In genomic region chr18:24799720-24800119, GRCh38 we compare ENCODE assay signal across 15 cellular contexts.
DNase-seq lines count a peak whose midpoint lies in the region; ATAC-seq, FAIRE-seq and TF ChIP-seq lines count a peak whose summit lies in the region.
"Had no signal": no experiment of that assay in that cellular context is flagged by ENCODE, and none has a peak within 500 bp of the region (broad histone marks: within the 10 kb centered on the region; RNA-seq: fewer than 3 reads in every experiment).

No MANE protein-coding gene starts in this region.

- ATAC-seq in left colon, result peak; percentile 70
- ATAC-seq: Panc1 had no signal

- no peak overlapping the region for H3K18ac ChIP-seq in neuronal stem cell (ENCODE audit: low read length)

- intact Hi-C loops in left colon (cut with DNase I, micrococcal nuclease), result no loop called here

- H3K14ac ChIP-seq in neuronal stem cell (ENCODE audit: low read length), result no peak overlapping the region

- no peak overlapping the region for H3K9ac ChIP-seq in neuronal stem cell (ENCODE audit: low read depth, low read length, poor library complexity)

- no peak overlapping the region for H4K91ac ChIP-seq in neuronal stem cell (ENCODE audit: low read depth, low read length, poor library complexity)

- H3K23ac ChIP-seq in neuronal stem cell (ENCODE audit: low read depth, low read length, poor library complexity), result no peak overlapping the region

- H3K36me3 ChIP-seq in neuronal stem cell (replicated peaks in 1 of 2; ENCODE audit: control insufficient read depth in 2 of 2, insufficient read depth in 2 of 2, low read length in 2 of 2), result no peaks in the 10 kb centered on the region

- no peak overlapping the region for H4K8ac ChIP-seq in neuronal stem cell (ENCODE audit: low read depth, low read length)

- H3K27me3 ChIP-seq in neuronal stem cell (ENCODE audit: control insufficient read depth in 3 of 3, insufficient read depth in 3 of 3, low read depth in 1 of 3, low read length in 3 of 3), result no peaks in the 10 kb centered on the region

- H3K4ac ChIP-seq in neuronal stem cell (ENCODE audit: low read length), result no peak overlapping the region

- no peak overlapping the region for H3K27ac ChIP-seq in neuronal stem cell (replicated peaks; ENCODE audit: low read length)

- H3K4me3 ChIP-seq in neuronal stem cell (ENCODE audit: low read length in 2 of 2), result no peak overlapping the region

- no peak overlapping the region for H2BK12ac ChIP-seq in neuronal stem cell (ENCODE audit: low read length)

- no peak for FAIRE-seq in GM12891 (lab: Jason Lieb, UNC)

- H2BK120ac ChIP-seq in neuronal stem cell (ENCODE audit: low read depth, low read length), result no peak overlapping the region

- H2AFZ ChIP-seq in neuronal stem cell (ENCODE audit: low read length), result peak overlapping the region; percentile 27

- H3K9me3 ChIP-seq in neuronal stem cell (replicated peaks in 1 of 2; ENCODE audit: control insufficient read depth in 2 of 2, insufficient read depth in 1 of 2, low read depth in 1 of 2, low read length in 2 of 2), result peaks cover 0 to 7% of the 10 kb centered on the region in 2 donors

- WGBS in neuronal stem cell (ENCODE audit: extremely low coverage in 2 of 2, insufficient read length in 2 of 2, insufficient replicate concordance in 1 of 2), 2 donors, result no CpG with 5 or more reads among the region's 4 CpGs

- no peak for TF ChIP-seq POLR2A in GM12891 (IDR thresholded peaks at IDR 0.05; ENCODE audit: low read depth, low read length)

- peak; percentile 76 for DNase-seq in DMS53 (lab: John Stamatoyannopoulos, UW)
- DNase-seq in LoVo (ENCODE audit: low spot score), result peak; percentile 17
- no peak for DNase-seq in left colon
- DNase-seq in neuronal stem cell (ENCODE audit: low spot score), result no peak
- no peak for DNase-seq in GM12891 (ENCODE audit: insufficient read length, low spot score)
- DNase-seq in NCI-H774 (lab: John Stamatoyannopoulos, UW), result no peak
- DNase-seq in T1000 (lab: John Stamatoyannopoulos, UW), result no peak
- DNase-seq: AML-193, COR-L47, DMS79, H9, Kasumi-1, NCI-H1930, NCI-H446 had no signal

- no peak overlapping the region for H3K4me2 ChIP-seq in neuronal stem cell (ENCODE audit: insufficient read depth, low read length, poor library complexity, severe bottlenecking)

- no peak overlapping the region for H2BK15ac ChIP-seq in neuronal stem cell (ENCODE audit: low read length)

- H3K4me1 ChIP-seq in neuronal stem cell (ENCODE audit: control insufficient read depth in 2 of 2, insufficient read depth in 1 of 2, low read depth in 1 of 2, low read length in 2 of 2), result peaks cover 4 to 10% of the 10 kb centered on the region in 2 donors

- no peak overlapping the region for H2BK5ac ChIP-seq in neuronal stem cell (ENCODE audit: low read length)

- no peak overlapping the region for H2AK5ac ChIP-seq in neuronal stem cell (ENCODE audit: low read depth, low read length)

- H3K79me1 ChIP-seq in neuronal stem cell (ENCODE audit: low read depth, low read length), result no peaks in the 10 kb centered on the region

TF ChIP-seq in GM12891, 5 proteins besides CTCF, POLR2A, EP300 and RAD21:
- no peak for TF ChIP-seq POLR2AphosphoS5 (IDR thresholded peaks at IDR 0.05; ENCODE audit: low read depth, low read length)
- TF ChIP-seq PAX5 (IDR thresholded peaks at IDR 0.05; ENCODE audit: insufficient read depth, low read length, severe bottlenecking), result no peak
- TF ChIP-seq POU2F2 (IDR thresholded peaks at IDR 0.05; ENCODE audit: low read depth, low read length), result no peak
- no peak for TF ChIP-seq TAF1 (IDR thresholded peaks at IDR 0.05; ENCODE audit: low read depth, low read length)
- no peak for TF ChIP-seq SPI1 (IDR thresholded peaks at IDR 0.05; ENCODE audit: low read depth, low read length)

Comparison
In these comparisons a context has a peak if more than half of its experiments do, and no peak if none do; other contexts are left out.
1. DNase-seq: peak in DMS53 (single experiment) and LoVo (single experiment); none in left colon (0 of 2), neuronal stem cell (single experiment), GM12891 (single experiment), NCI-H774 (single experiment) and T1000 (single experiment).